8 cellular contexts compared by ENCODE assay signal in the genomic region with DNA sequence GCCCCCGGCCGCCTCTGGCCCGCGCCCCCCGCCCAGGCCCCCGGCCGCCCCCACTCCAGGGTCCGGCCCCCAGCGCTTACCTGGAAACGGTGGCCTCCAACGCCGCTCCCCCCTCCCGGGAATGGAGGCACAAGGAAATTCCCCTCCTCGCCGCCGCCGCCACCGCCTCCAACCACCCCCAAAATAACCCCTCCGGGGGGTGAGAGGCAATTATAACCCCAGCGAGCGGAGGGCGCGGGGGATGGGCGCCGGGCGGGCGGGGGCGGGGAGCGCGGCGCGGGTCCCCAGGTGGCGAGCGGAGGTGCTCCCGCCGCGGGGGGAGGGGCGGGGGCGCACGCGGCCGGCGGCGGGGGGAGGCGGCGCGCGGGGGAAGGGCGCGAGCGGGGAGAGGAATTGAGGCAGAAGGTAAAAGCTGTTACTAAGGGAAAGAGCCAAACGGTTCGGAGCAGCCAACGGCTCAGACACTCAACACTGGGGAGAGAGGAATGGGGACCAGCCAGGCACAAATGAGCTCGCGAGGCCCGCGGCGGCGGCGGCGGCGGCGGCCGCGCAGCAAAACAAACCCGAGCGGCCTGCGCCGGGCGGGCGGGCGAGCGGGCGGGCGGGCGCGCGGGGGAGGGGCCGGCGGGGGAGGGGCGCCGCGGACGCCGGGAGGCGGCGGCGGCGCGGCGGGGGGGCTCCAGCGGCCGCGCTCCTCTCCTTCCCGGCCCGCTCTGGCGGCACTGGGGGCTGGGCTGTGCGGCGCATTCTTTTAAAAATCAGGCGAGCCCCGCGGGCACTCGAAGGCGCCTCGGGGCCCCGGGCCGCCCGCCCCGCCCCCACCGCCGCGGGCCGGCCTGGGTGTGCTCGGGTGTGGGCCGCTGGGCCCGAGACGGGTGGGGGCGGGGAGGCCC. TPM values are rescaled to one million over a fixed set of nuclear protein-coding genes. Genes with fewer than 3 reads are reported as not detected.
DNase-seq lines count a peak whose midpoint lies in the region; ATAC-seq and TF ChIP-seq lines count a peak whose summit lies in the region.

A gene (minus strand): TSS at position 442 of the 893 bp plus-strand sequence. CDS start 132,505 bp downstream, outside the sequence.

- H3K36me3 ChIP-seq in right atrium auricular region, result no peaks in the 10 kb centered on the region
- H3K36me3 ChIP-seq in psoas muscle (ENCODE audit: insufficient read depth in 1 of 2, low read depth in 1 of 2), result no peaks in the 10 kb centered on the region
- H3K36me3 ChIP-seq in urinary bladder (ENCODE audit: insufficient read depth), result no peaks in the 10 kb centered on the region

- H3K4me1 ChIP-seq in right atrium auricular region, result peaks cover 0 to 25% of the 10 kb centered on the region in 2 donors
- peaks cover 19% of the 10 kb centered on the region for H3K4me1 ChIP-seq in psoas muscle
- no peaks in the 10 kb centered on the region for H3K4me1 ChIP-seq in urinary bladder (ENCODE audit: insufficient read depth)

- WGBS in psoas muscle, 3 donors, result 1 to 3% (median 2%) methylated on average over 38 to 114 of the region's 119 CpGs
- 1% methylated on average over 102 of the region's 119 CpGs for WGBS in urinary bladder

- H3K4me3 ChIP-seq in right atrium auricular region (peak within 1 kb of the TSS; percentile 79 to 99), psoas muscle (peak within 1 kb of the TSS; percentile 89), urinary bladder (ENCODE audit: low read depth, low read length) (peak within 1 kb of the TSS; percentile 99)

- H3K27me3 ChIP-seq in right atrium auricular region, result no peaks in the 10 kb centered on the region
- H3K27me3 ChIP-seq in psoas muscle (ENCODE audit: insufficient read depth in 3 of 3, low read length in 2 of 3), result no peaks in the 10 kb centered on the region

- peak; percentile 48 for ATAC-seq in HG02885 (IDR thresholded peaks at IDR 0.05; ENCODE audit: poor library complexity, unreplicated experiment)
- ATAC-seq in psoas muscle, result peak; percentile 87 to 90 (median 88)

- no peak for TF ChIP-seq CTCF in right atrium auricular region (IDR thresholded peaks at IDR 0.05)
- no peak for TF ChIP-seq CTCF in psoas muscle (IDR thresholded peaks at IDR 0.05)

- DNase-seq in NCI-H187 (lab: John Stamatoyannopoulos, UW), result peak; percentile 39 to 82
- peak; percentile 17 to 93 (median 88) for DNase-seq in anterior cingulate cortex (lab: John Stamatoyannopoulos, UW)
- peak; percentile 93 for DNase-seq in right atrium auricular region (ENCODE audit: low spot score)
- DNase-seq in psoas muscle, result peak; percentile 91 to 96

- intact Hi-C loops in T-helper 2 cell treated with Interferon-gamma antibody and Interleukin-4, amounts not matched to agents 100 ng/mL and 5 ng/mL, for 36 hours (cut with micrococcal nuclease), result loop anchor here (1.0 to 10.0 kb wide), 6 partner anchors 45 to 578 kb away; no protein-coding TSS in a partner anchor
- intact Hi-C loops in psoas muscle (cut with DNase I), result loop anchor here (1.0 to 10.0 kb wide), 7 partner anchors 95 to 578 kb away; no protein-coding TSS in a partner anchor

- H3K27ac ChIP-seq in right atrium auricular region (peak within 1 kb of the TSS; percentile 95 to 99), psoas muscle (peak within 1 kb of the TSS; percentile 97), urinary bladder (ENCODE audit: low read depth) (peak within 1 kb of the TSS; percentile 94)

- no peaks in the 10 kb centered on the region for H3K9me3 ChIP-seq in right atrium auricular region
- H3K9me3 ChIP-seq in psoas muscle, result no peaks in the 10 kb centered on the region

- peak; percentile 37 for TF ChIP-seq POLR2A in GM15510 (IDR thresholded peaks at IDR 0.05; ENCODE audit: borderline replicate concordance, extremely low read depth, insufficient read length)

RNA-seq across cellular contexts. Expression of the gene that starts here (rescaled TPM):
- total RNA-seq in T-helper 2 cell treated with Interferon-gamma antibody and Interleukin-4, amounts not matched to agents 100 ng/mL and 5 ng/mL, for 36 hours, result 168 and 169 TPM in 2 replicates
- total RNA-seq in right atrium auricular region, result 10 to 100 TPM; 68.2 to 79.9 TPM
- 10 to 100 TPM; 58.6 to 97.4 (median 69.4) TPM for total RNA-seq in psoas muscle
- 10 to 100 TPM in 2 of 3 donors, 1 to 10 TPM in 1; 7.3 to 15.7 (median 11.5) TPM for polyA plus RNA-seq in psoas muscle
- 252 TPM for total RNA-seq in urinary bladder
- 21.7 TPM for polyA plus RNA-seq in urinary bladder

Comparison
In these comparisons a context has a peak if more than half of its experiments do, and no peak if none do; other contexts are left out.
1. Peak in every context shown above with its lines: DNase-seq, ATAC-seq, H3K4me3 ChIP-seq and H3K27ac ChIP-seq.